ENCODE assay signal across 1 cellular context in the genomic region with DNA sequence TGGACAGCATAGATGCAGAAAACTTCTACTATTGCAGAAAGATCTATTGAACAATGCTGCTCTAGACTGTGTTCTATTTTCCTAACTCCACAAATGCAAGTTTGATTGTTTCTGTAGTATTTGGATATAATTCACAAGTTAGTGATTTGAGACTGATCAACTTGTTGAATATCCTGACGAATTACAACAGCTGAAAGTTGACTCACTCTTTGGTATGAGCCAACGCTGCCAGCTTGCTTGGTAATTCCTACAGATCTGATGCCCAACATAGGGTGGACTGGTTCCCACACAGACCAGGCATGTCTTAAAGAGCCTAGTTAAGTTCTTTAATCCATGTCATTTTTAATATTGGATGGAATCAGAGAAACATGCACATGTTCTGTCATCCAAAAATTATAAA.
TF ChIP-seq lines count a peak whose summit lies in the region.

No MANE protein-coding gene starts in this region.

TF ChIP-seq in SK-N-SH treated with all-trans-retinoic acid at 6 μM for 48 hours, 23 proteins besides CTCF, POLR2A, EP300 and RAD21 (continued from another document):
- TF ChIP-seq, protein P1, sequence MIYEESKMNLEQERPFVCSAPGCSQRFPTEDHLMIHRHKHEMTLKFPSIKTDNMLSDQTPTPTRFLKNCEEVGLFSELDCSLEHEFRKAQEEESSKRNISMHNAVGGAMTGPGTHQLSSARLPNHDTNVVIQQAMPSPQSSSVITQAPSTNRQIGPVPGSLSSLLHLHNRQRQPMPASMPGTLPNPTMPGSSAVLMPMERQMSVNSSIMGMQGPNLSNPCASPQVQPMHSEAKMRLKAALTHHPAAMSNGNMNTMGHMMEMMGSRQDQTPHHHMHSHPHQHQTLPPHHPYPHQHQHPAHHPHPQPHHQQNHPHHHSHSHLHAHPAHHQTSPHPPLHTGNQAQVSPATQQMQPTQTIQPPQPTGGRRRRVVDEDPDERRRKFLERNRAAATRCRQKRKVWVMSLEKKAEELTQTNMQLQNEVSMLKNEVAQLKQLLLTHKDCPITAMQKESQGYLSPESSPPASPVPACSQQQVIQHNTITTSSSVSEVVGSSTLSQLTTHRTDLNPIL (CRISPR knock-in tag; IDR thresholded peaks at IDR 0.05; ENCODE audit: low read depth): no peak
- TF ChIP-seq ARNTL (CRISPR knock-in tag; IDR thresholded peaks at IDR 0.05; ENCODE audit: borderline replicate concordance, low read depth) (no peak), CSDC2 (CRISPR knock-in tag; IDR thresholded peaks at IDR 0.05) (no peak), ZNF70 (CRISPR knock-in tag; IDR thresholded peaks at IDR 0.05) (no peak), ISL1 (CRISPR knock-in tag; IDR thresholded peaks at IDR 0.05) (no peak), BACH2 (CRISPR knock-in tag; IDR thresholded peaks at IDR 0.05; ENCODE audit: borderline replicate concordance) (no peak), TCF4 (CRISPR knock-in tag; IDR thresholded peaks at IDR 0.05; ENCODE audit: borderline replicate concordance) (no peak), RARB (CRISPR knock-in tag; IDR thresholded peaks at IDR 0.05) (no peak)
